ENCODE assay signal across 15 cellular contexts in the genomic region with DNA sequence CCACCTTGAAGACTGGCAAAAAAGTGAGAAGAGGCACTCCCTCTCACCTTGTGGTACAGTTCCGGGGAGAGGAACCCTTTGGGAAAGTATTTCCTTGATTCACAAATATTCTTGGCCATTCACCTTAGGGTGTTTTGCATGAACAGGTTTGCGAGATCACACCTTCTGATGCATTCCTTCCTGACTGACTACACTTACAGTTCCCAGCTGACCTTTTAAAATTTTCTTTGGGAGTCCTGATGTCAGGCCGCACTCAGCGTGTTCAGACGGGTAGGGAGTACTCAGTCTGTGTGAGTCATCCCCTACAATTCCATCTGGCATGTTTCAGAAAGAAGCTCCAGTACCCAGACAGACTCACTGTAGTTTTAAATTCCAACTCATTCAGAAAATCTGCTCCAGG. TPM values are rescaled to one million over a fixed set of nuclear protein-coding genes. Genes with fewer than 3 reads are reported as not detected.
DNase-seq lines count a peak whose midpoint lies in the region; TF ChIP-seq lines count a peak whose summit lies in the region.
"Had no signal": no experiment of that assay in that cellular context is flagged by ENCODE, and none has a peak within 500 bp of the region (broad histone marks: within the 10 kb centered on the region; RNA-seq: fewer than 3 reads in every experiment).

No MANE protein-coding gene starts in this region.

- no peak for TF ChIP-seq RAD21 in Ishikawa (IDR thresholded peaks at IDR 0.05; ENCODE audit: low read depth)

- CTCF ChIA-PET in Calu3 (lab: Charles Lee): interaction anchor here (1.0 to 1.6 kb wide), 3 partner anchors 29 to 69 kb away, joined by 3 to 10 read pairs (median 6); no protein-coding TSS in a partner anchor

- TF ChIP-seq EP300 in Ishikawa (IDR thresholded peaks at IDR 0.05; ENCODE audit: borderline replicate concordance): 0 out of 2 replicates have a peak, but pooled peaks have one; percentile 18

- no peaks in the 10 kb centered on the region for H3K27me3 Mint-ChIP-seq in Calu3 (ENCODE audit: unreplicated experiment)
- H3K27me3 Mint-ChIP-seq: activated naive CD8-positive, alpha-beta T cell treated with anti-CD3 and anti-CD28 coated beads, Interleukin-2, amount 50 U/mL, for 24 hours; CD4-positive, CD25-positive, alpha-beta regulatory T cell had no signal

- intact Hi-C loops in Calu3 (cut with micrococcal nuclease; ENCODE audit: unreplicated experiment): loop anchor here (2.0 to 5.0 kb wide), 2 partner anchors 29 to 48 kb away; no protein-coding TSS in a partner anchor

- BruUV-seq in Calu3 (replicated peaks; lab: Mats Ljungman, UMichigan): no TSS peak

- peaks cover 59% of the 10 kb centered on the region for H3K4me1 Mint-ChIP-seq in Calu3 (ENCODE audit: low read depth, unreplicated experiment)
- H3K4me1 Mint-ChIP-seq: activated naive CD8-positive, alpha-beta T cell treated with anti-CD3 and anti-CD28 coated beads, Interleukin-2, amount 50 U/mL, for 24 hours; CD4-positive, CD25-positive, alpha-beta regulatory T cell had no signal

- peak overlapping the region; percentile 55 for H3K4me3 Mint-ChIP-seq in Calu3 (ENCODE audit: low read depth, unreplicated experiment)
- H3K4me3 Mint-ChIP-seq: activated naive CD8-positive, alpha-beta T cell treated with anti-CD3 and anti-CD28 coated beads, Interleukin-2, amount 50 U/mL, for 24 hours; CD4-positive, CD25-positive, alpha-beta regulatory T cell had no signal

- TF ChIP-seq CTCF in Calu3 (IDR thresholded peaks at IDR 0.05; ENCODE audit: unreplicated experiment): no peak

- peak overlapping the region; percentile 93 for H3K27ac Mint-ChIP-seq in Calu3 (ENCODE audit: unreplicated experiment)
- H3K27ac Mint-ChIP-seq: activated naive CD8-positive, alpha-beta T cell treated with anti-CD3 and anti-CD28 coated beads, Interleukin-2, amount 50 U/mL, for 24 hours; CD4-positive, CD25-positive, alpha-beta regulatory T cell had no signal

- peaks cover 11% of the 10 kb centered on the region for H3K36me3 Mint-ChIP-seq in Calu3 (ENCODE audit: insufficient read depth, unreplicated experiment)
- H3K36me3 Mint-ChIP-seq: CD4-positive, CD25-positive, alpha-beta regulatory T cell had no signal

- no peaks in the 10 kb centered on the region for H3K9me3 Mint-ChIP-seq in Calu3 (ENCODE audit: low read depth, unreplicated experiment)
- H3K9me3 Mint-ChIP-seq: activated naive CD8-positive, alpha-beta T cell treated with anti-CD3 and anti-CD28 coated beads, Interleukin-2, amount 50 U/mL, for 24 hours; CD4-positive, CD25-positive, alpha-beta regulatory T cell had no signal

- peak; percentile 28 for DNase-seq in Calu3
- DNase-seq in cerebellar cortex (ENCODE audit: low spot score): peak; percentile 29
- DNase-seq in middle frontal gyrus (ENCODE audit: extremely low spot score, low spot score): peak; percentile 26
- DNase-seq in GM19240 (ENCODE audit: insufficient read length, low spot score): no peak
- DNase-seq in NOMO-1 treated with dmso at 0.1 percent for 144 hours (lab: John Stamatoyannopoulos, UW; ENCODE audit: unreplicated experiment): no peak
- no peak for DNase-seq in SHP77 (lab: John Stamatoyannopoulos, UW)
- no peak for DNase-seq in NCI-H345 (lab: John Stamatoyannopoulos, UW)
- DNase-seq: activated naive CD8-positive, alpha-beta T cell treated with anti-CD3 and anti-CD28 coated beads, Interleukin-2, amount 50 U/mL, for 24 hours; CD4-positive, CD25-positive, alpha-beta regulatory T cell; KG1; left ventricle myocardium inferior; tibial artery had no signal

TF ChIP-seq in Ishikawa, 13 proteins besides CTCF, POLR2A, EP300 and RAD21:
- TF ChIP-seq, protein P1, sequence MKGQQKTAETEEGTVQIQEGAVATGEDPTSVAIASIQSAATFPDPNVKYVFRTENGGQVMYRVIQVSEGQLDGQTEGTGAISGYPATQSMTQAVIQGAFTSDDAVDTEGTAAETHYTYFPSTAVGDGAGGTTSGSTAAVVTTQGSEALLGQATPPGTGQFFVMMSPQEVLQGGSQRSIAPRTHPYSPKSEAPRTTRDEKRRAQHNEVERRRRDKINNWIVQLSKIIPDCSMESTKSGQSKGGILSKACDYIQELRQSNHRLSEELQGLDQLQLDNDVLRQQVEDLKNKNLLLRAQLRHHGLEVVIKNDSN (IDR thresholded peaks at IDR 0.05): no peak
- TF ChIP-seq CREB1 (IDR thresholded peaks at IDR 0.05; ENCODE audit: low read depth) (no peak), NFIC (IDR thresholded peaks at IDR 0.05) (no peak), EGR1 (IDR thresholded peaks at IDR 0.05) (no peak), TAF1 (IDR thresholded peaks at IDR 0.05; ENCODE audit: low read depth) (no peak), TEAD4 (IDR thresholded peaks at IDR 0.05) (no peak)
- TF ChIP-seq, protein P2, sequence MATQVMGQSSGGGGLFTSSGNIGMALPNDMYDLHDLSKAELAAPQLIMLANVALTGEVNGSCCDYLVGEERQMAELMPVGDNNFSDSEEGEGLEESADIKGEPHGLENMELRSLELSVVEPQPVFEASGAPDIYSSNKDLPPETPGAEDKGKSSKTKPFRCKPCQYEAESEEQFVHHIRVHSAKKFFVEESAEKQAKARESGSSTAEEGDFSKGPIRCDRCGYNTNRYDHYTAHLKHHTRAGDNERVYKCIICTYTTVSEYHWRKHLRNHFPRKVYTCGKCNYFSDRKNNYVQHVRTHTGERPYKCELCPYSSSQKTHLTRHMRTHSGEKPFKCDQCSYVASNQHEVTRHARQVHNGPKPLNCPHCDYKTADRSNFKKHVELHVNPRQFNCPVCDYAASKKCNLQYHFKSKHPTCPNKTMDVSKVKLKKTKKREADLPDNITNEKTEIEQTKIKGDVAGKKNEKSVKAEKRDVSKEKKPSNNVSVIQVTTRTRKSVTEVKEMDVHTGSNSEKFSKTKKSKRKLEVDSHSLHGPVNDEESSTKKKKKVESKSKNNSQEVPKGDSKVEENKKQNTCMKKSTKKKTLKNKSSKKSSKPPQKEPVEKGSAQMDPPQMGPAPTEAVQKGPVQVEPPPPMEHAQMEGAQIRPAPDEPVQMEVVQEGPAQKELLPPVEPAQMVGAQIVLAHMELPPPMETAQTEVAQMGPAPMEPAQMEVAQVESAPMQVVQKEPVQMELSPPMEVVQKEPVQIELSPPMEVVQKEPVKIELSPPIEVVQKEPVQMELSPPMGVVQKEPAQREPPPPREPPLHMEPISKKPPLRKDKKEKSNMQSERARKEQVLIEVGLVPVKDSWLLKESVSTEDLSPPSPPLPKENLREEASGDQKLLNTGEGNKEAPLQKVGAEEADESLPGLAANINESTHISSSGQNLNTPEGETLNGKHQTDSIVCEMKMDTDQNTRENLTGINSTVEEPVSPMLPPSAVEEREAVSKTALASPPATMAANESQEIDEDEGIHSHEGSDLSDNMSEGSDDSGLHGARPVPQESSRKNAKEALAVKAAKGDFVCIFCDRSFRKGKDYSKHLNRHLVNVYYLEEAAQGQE (IDR thresholded peaks at IDR 0.05; ENCODE audit: low read depth): no peak

RNA-seq across cellular contexts. Expression of a gene that starts 1.7 kb away (rescaled TPM):
- 7.3 and 8.0 TPM in 2 replicates for total RNA-seq in Calu3 (2022)
- total RNA-seq: CD4-positive, CD25-positive, alpha-beta regulatory T cell; endothelial cell of umbilical vein; left ventricle myocardium inferior; T-helper 1 cell treated with Interleukin-12 subunit alpha and Interleukin-12 subunit beta and Interleukin-4 antibody, amounts not matched to agents 30 ng/mL and 1 ng/mL, for 36 hours had no signal

Comparison
In these comparisons a context has a peak if more than half of its experiments do, and no peak if none do; other contexts are left out.
1. DNase-seq: peak in Calu3 (single experiment), cerebellar cortex (single experiment) and middle frontal gyrus (single experiment); none in GM19240 (single experiment), NOMO-1 treated with dmso at 0.1 percent for 144 hours (single experiment), SHP77 (0 of 2) and NCI-H345 (single experiment).